ENCODE assay signal across 9 cellular contexts in the genomic region with DNA sequence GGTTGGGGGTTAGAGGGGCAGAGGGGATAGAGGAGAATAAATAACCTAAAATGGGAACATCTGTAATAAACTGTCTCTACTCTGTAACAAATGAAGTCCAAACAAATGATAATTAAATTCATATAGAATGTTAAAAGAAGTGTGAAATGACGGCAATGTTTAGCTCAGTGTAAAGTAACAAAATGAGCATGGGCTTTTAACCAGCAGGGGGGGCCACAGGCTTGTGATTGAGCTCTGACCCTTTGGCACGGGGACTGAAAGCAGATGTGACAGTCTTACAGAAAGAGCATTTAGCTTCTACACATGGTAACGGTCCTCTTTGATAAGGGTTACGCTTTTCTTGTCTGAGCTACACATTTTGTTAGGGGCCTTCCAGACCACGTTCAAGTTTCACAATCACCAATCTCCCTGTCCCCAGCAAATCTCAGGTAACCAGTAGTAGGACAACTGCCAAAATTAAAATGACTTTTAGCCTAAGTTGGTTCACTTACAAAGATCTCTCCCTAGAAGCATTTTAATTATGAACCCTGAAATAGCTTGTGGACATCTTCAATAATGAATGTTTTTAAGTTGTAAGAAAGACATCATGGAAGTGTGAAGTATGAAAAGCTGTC.
DNase-seq lines count a peak whose midpoint lies in the region; ATAC-seq, FAIRE-seq and TF ChIP-seq lines count a peak whose summit lies in the region.
"Had no signal": no experiment of that assay in that cellular context is flagged by ENCODE, and none has a peak within 500 bp of the region (broad histone marks: within the 10 kb centered on the region; RNA-seq: fewer than 3 reads in every experiment).

No MANE protein-coding gene starts in this region.

- TF ChIP-seq CTCF in GM06990 (IDR thresholded peaks at IDR 0.05; ENCODE audit: insufficient read depth, low read length, poor library complexity, severe bottlenecking) (peak; percentile 71), astrocyte (IDR thresholded peaks at IDR 0.05; ENCODE audit: insufficient read depth, low read depth, low read length) (peak; percentile 81)

- no peaks in the 10 kb centered on the region for H3K4me1 Mint-ChIP-seq in astrocyte (ENCODE audit: low read depth, unreplicated experiment)

- no peaks in the 10 kb centered on the region for H3K9me3 Mint-ChIP-seq in astrocyte (ENCODE audit: unreplicated experiment)

- no peaks in the 10 kb centered on the region for H3K27me3 ChIP-seq in GM06990 (replicated peaks; ENCODE audit: control insufficient read depth, insufficient read depth, low read length)
- H3K27me3 ChIP-seq in astrocyte (ENCODE audit: insufficient read depth, low read length) = no peaks in the 10 kb centered on the region

- H3K9ac ChIP-seq in astrocyte (ENCODE audit: low read length) = no peak overlapping the region

- no peaks in the 10 kb centered on the region for H3K27me3 Mint-ChIP-seq in astrocyte (ENCODE audit: low read depth, unreplicated experiment)

- DNase-seq in GM06990 (ENCODE audit: extremely low read depth, insufficient read length) (peak; percentile 2), LoVo (ENCODE audit: low spot score) (peak; percentile 42), SHP77 (lab: John Stamatoyannopoulos, UW) (peak; percentile 2), astrocyte (ENCODE audit: low read depth) (peak; percentile 0), iPS DF 4.7 (ENCODE audit: extremely low read depth, low spot score) (peak; percentile 49), mesenteric fat pad (ENCODE audit: low spot score) (no peak)
- peak; percentile 8 to 25 (median 20) for DNase-seq in stimulated activated CD4-positive, alpha-beta T cell treated with anti-CD3 and anti-CD28 coated beads, Interleukin-12 subunit alpha, Interleukin-12 subunit beta, amount 100 ng/mL, for 48 hours (ENCODE audit: low read depth in 2 of 3, low spot score in 1 of 3)

- no peaks in the 10 kb centered on the region for H3K4me1 ChIP-seq in astrocyte (ENCODE audit: insufficient read depth, low read length)

- no peaks in the 10 kb centered on the region for H4K20me1 ChIP-seq in astrocyte (ENCODE audit: insufficient read depth, low read length)

- peak; percentile 85 for ATAC-seq in GM21825 (IDR thresholded peaks at IDR 0.05; ENCODE audit: unreplicated experiment)

- no peaks in the 10 kb centered on the region for H3K36me3 Mint-ChIP-seq in astrocyte (ENCODE audit: low read depth, unreplicated experiment)

- no peak overlapping the region for H3K27ac ChIP-seq in astrocyte (ENCODE audit: low read depth, low read length)
- H3K27ac ChIP-seq: epithelial cell of prostate had no signal

- no peaks in the 10 kb centered on the region for H3K36me3 ChIP-seq in GM06990 (ENCODE audit: control insufficient read depth, insufficient read depth, low read length)
- H3K36me3 ChIP-seq in astrocyte (ENCODE audit: insufficient read depth, low read length) = no peaks in the 10 kb centered on the region

- no peak overlapping the region for H3K4me3 Mint-ChIP-seq in astrocyte (ENCODE audit: unreplicated experiment)

- H3K27ac Mint-ChIP-seq in astrocyte (ENCODE audit: unreplicated experiment) = no peak overlapping the region

- no peak for FAIRE-seq in astrocyte (lab: Jason Lieb, UNC)

- peak overlapping the region; percentile 44 for H2AFZ ChIP-seq in astrocyte (ENCODE audit: low read depth, low read length)

- H3K79me2 ChIP-seq in astrocyte (ENCODE audit: insufficient read depth, low read length) = no peaks in the 10 kb centered on the region

- no peak overlapping the region for H3K4me2 ChIP-seq in astrocyte (ENCODE audit: low read length)

- H3K9me3 ChIP-seq in astrocyte (ENCODE audit: insufficient read depth, low read depth, low read length) = no peaks in the 10 kb centered on the region

- no peak overlapping the region for H3K4me3 ChIP-seq in GM06990 (replicated peaks; ENCODE audit: low read depth, low read length)
- H3K4me3 ChIP-seq in astrocyte (ENCODE audit: insufficient read depth, low read depth, low read length) = no peak overlapping the region
